23 cellular contexts compared by ENCODE assay signal in the genomic region with DNA sequence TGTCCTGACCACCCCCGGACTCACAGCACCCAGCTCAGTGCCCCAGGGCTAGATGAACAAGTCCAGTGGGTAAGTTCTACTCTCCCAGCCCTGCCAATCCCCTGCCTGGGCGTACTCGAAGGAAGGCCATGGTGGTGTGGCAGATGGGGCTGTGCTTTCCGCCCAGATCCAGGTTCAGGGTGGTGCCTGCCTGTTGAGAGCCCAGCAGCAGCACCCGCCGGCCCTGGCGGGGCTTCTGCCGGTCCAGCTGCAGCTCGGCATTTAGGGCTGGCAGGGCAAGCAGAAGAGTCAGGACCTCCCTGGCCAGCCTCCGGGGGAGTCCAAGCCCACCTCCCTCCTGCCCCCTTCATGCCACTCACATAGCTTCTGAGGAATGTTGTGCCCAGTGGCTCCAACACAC. TPM values are rescaled to one million over a fixed set of nuclear protein-coding genes. Genes with fewer than 3 reads are reported as not detected.
DNase-seq lines count a peak whose midpoint lies in the region; ATAC-seq, FAIRE-seq and TF ChIP-seq lines count a peak whose summit lies in the region.
"Had no signal": no experiment of that assay in that cellular context is flagged by ENCODE, and none has a peak within 500 bp of the region (broad histone marks: within the 10 kb centered on the region; RNA-seq: fewer than 3 reads in every experiment).

No MANE protein-coding gene starts in this region.

- peak; percentile 4 for DNase-seq in 8988T
- DNase-seq in GM20000 (ENCODE audit: low spot score) = peak; percentile 8
- DNase-seq in HTR-8/SVneo (ENCODE audit: insufficient read length, low spot score) = no peak
- DNase-seq in kidney = peak; percentile 45
- DNase-seq in NCI-H2107 (lab: John Stamatoyannopoulos, UW) = no peak
- DNase-seq: Caco-2; CD4-positive, CD25-positive, alpha-beta regulatory T cell; CD8-positive, alpha-beta T cell; DMS153; DMS79; EL; GDM1; GOT3; H9; HFFc6 had no signal

- no peaks in the 10 kb centered on the region for H3K9me3 ChIP-seq in kidney (ENCODE audit: control insufficient read depth in 1 of 2, low read length in 2 of 2)
- H3K9me3 ChIP-seq: BLaER1, Caco-2 had no signal

- no peak overlapping the region for H3K27ac ChIP-seq in kidney (ENCODE audit: low read depth in 2 of 2, low read length in 2 of 2)
- H3K27ac ChIP-seq: BLaER1, C4-2B had no signal

- H3K9ac ChIP-seq in kidney (ENCODE audit: low read length in 2 of 2) = no peak overlapping the region
- H3K9ac ChIP-seq: BLaER1 had no signal

- H3K4me3 ChIP-seq in kidney (ENCODE audit: low read length in 2 of 2) = no peak overlapping the region
- H3K4me3 ChIP-seq: BLaER1, GM12878 had no signal

- peaks cover 0 to 2% of the 10 kb centered on the region in 2 donors for H3K4me1 ChIP-seq in kidney (ENCODE audit: control insufficient read depth in 1 of 2, insufficient read depth in 1 of 2, low read depth in 1 of 2, low read length in 2 of 2)
- H3K4me1 ChIP-seq: Caco-2 had no signal

- no peak for TF ChIP-seq POLR2A in GM18505 (IDR thresholded peaks at IDR 0.05; ENCODE audit: borderline replicate concordance, extremely low read depth, insufficient read depth, insufficient read length)

- ATAC-seq in HG03565 (IDR thresholded peaks at IDR 0.05; ENCODE audit: unreplicated experiment) (no peak), GM18505 (IDR thresholded peaks at IDR 0.05; ENCODE audit: unreplicated experiment) (no peak)
- ATAC-seq: CD8-positive, alpha-beta T cell; GM12878; HCT116 had no signal

- no peaks in the 10 kb centered on the region for H3K36me3 ChIP-seq in kidney (ENCODE audit: control insufficient read depth in 1 of 2, insufficient read depth in 2 of 2, low read length in 2 of 2)
- H3K36me3 ChIP-seq: BLaER1 had no signal

- TF ChIP-seq CTCF in GM20000 (IDR thresholded peaks at IDR 0.05; ENCODE audit: extremely low read depth, missing control alignments) = no peak
- TF ChIP-seq CTCF in kidney (IDR thresholded peaks at IDR 0.05; ENCODE audit: borderline replicate concordance, extremely low read depth, insufficient read depth) = no peak

- FAIRE-seq in HTR-8/SVneo (lab: Jason Lieb, UNC) (peak; percentile 75), kidney (lab: Jason Lieb, UNC) (no peak)
- FAIRE-seq: A204.1, GM12878, GM18507 had no signal

- intact Hi-C loops in kidney (cut with DNase I) = no loop called here

RNA-seq across cellular contexts. Expression of gene ITGA2B, which starts 9.6 kb away (rescaled TPM):
- total RNA-seq in kidney = 1.7 TPM
- polyA plus RNA-seq in kidney (ENCODE audit: insufficient read depth, low read depth, low replicate concordance) = 0.67 TPM
- polyA plus RNA-seq: CD4-positive, CD25-positive, alpha-beta regulatory T cell had no signal

RNA-seq across cellular contexts. Expression of gene FAM171A2, which starts 16.2 kb away (rescaled TPM):
- total RNA-seq in kidney = 0.94 TPM
- polyA plus RNA-seq in kidney (ENCODE audit: insufficient read depth, low read depth, low replicate concordance) = 1.6 TPM

RNA-seq across cellular contexts. Expression of gene GRN, which starts 34.8 kb away (rescaled TPM):
- 353 TPM for total RNA-seq in kidney
- 235 TPM for polyA plus RNA-seq in kidney (ENCODE audit: insufficient read depth, low read depth, low replicate concordance)

RNA-seq across cellular contexts. Expression of gene SLC25A39, which starts 55.3 kb away (rescaled TPM):
- 107 TPM for total RNA-seq in kidney
- 389 TPM for polyA plus RNA-seq in kidney (ENCODE audit: insufficient read depth, low read depth, low replicate concordance)

Comparison
In these comparisons a context has a peak if more than half of its experiments do, and no peak if none do; other contexts are left out.
1. DNase-seq: peak in 8988T (single experiment), GM20000 (single experiment) and kidney (single experiment); none in HTR-8/SVneo (single experiment) and NCI-H2107 (single experiment).